In the genomic region with DNA sequence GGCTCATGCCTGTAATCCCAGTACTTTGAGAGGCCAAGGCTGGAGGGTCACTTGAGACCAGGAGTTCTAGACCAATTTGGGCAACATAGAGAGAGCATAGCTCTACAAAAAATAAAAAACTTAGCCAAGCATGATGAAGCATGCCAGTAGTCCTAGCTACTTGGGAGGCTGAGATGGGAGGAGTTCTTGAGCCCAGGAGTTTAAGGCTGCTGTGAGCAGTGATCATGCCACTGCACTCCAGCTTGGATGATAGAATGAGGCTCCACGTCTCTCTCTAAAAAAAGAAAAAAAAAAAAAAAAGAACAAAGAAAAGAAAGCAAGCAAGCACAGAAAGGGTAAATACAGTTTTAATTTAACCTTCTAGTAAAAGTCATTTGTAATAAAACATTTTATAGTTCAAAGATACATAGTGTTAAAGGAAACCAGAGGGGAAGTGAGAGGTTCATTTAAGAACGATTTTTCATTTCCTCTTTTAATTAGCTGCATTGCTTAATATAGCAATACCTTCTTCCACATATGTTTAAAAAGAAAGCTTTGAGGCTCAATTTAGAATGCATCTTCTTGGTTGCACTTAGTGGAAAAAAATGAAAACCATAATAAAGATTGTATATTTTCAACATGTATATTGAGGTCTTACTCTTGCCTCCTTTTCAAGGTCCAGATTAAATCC, we compare ENCODE assay signal across 16 cellular contexts. TPM values are rescaled to one million over a fixed set of nuclear protein-coding genes. Genes with fewer than 3 reads are reported as not detected.
DNase-seq lines count a peak whose midpoint lies in the region; ATAC-seq, FAIRE-seq and TF ChIP-seq lines count a peak whose summit lies in the region.
"Had no signal": no experiment of that assay in that cellular context is flagged by ENCODE, and none has a peak within 500 bp of the region (broad histone marks: within the 10 kb centered on the region; RNA-seq: fewer than 3 reads in every experiment).

No MANE protein-coding gene starts in this region.

- no peaks in the 10 kb centered on the region for H3K27me3 ChIP-seq in ascending aorta

- peaks cover 11% of the 10 kb centered on the region for H3K36me3 Mint-ChIP-seq in memory B cell
- H3K36me3 Mint-ChIP-seq: type B pancreatic cell had no signal

- H3K9me3 Mint-ChIP-seq in memory B cell, result peaks cover 8% of the 10 kb centered on the region
- H3K9me3 Mint-ChIP-seq: type B pancreatic cell had no signal

- H3K4me1 Mint-ChIP-seq in memory B cell, result peaks cover 40% of the 10 kb centered on the region

- no peak for TF ChIP-seq CTCF in ascending aorta (IDR thresholded peaks at IDR 0.05)

- H3K27ac ChIP-seq in ascending aorta, result no peak overlapping the region

- peak; percentile 18 for FAIRE-seq in GM19239 (lab: Jason Lieb, UNC)
- FAIRE-seq: endometrium had no signal

- no peaks in the 10 kb centered on the region for H3K9me3 ChIP-seq in ascending aorta

- H3K4me3 Mint-ChIP-seq in memory B cell, result peak overlapping the region; percentile 54
- H3K4me3 Mint-ChIP-seq: type B pancreatic cell had no signal

- ATAC-seq in HG02623 (IDR thresholded peaks at IDR 0.05; ENCODE audit: unreplicated experiment) (peak; percentile 77), HG03469 (IDR thresholded peaks at IDR 0.05; ENCODE audit: unreplicated experiment) (peak; percentile 64), memory B cell (ENCODE audit: low read depth) (peak; percentile 99)

- no peak overlapping the region for H3K4me3 ChIP-seq in ascending aorta

- no peaks in the 10 kb centered on the region for H3K36me3 ChIP-seq in ascending aorta

- DNase-seq in GM19239 (ENCODE audit: insufficient read length, low spot score) (no peak), memory B cell (ENCODE audit: low spot score in 2 of 2) (peak in 1 of 2 donors; percentile 7), cortex of kidney (lab: John Stamatoyannopoulos, UW) (no peak), ascending aorta (ENCODE audit: low spot score in 2 of 2) (no peak), activated T-cell treated with anti-CD3 and anti-CD28 coated beads for 4 hours (no peak), islet precursor cell (no peak)
- DNase-seq: aorta, Calu3, NCI-H1105 treated with DMSO at 0.1 percent for 48 hours, OCI-M1, T1000 had no signal

- intact Hi-C loops in ascending aorta (cut with DNase I), result no loop called here

- H3K27ac Mint-ChIP-seq in memory B cell, result no peak overlapping the region
- H3K27ac Mint-ChIP-seq: type B pancreatic cell had no signal

- no peaks in the 10 kb centered on the region for H3K4me1 ChIP-seq in ascending aorta

- no peaks in the 10 kb centered on the region for H3K27me3 Mint-ChIP-seq in memory B cell

RNA-seq across cellular contexts. Expression of a gene that starts 14.9 kb away (rescaled TPM):
- total RNA-seq in ascending aorta, result not detected
- total RNA-seq: Calu3, renal cortical epithelial cell had no signal

RNA-seq across cellular contexts. Expression of a gene that starts 46.2 kb away (rescaled TPM):
- 69.1 TPM for total RNA-seq in ascending aorta
